8 cellular contexts compared by ENCODE assay signal in genomic region chr12:124917841-124918621, GRCh38. TPM values are rescaled to one million over a fixed set of nuclear protein-coding genes. Genes with fewer than 3 reads are reported as not detected.
DNase-seq lines count a peak whose midpoint lies in the region; ATAC-seq and TF ChIP-seq lines count a peak whose summit lies in the region.

No MANE protein-coding gene starts in this region.

- H3K4me3 ChIP-seq in AG10803 (ENCODE audit: low read length): peak overlapping the region; percentile 54

- no peak for DNase-seq in AG10803 (ENCODE audit: low read depth)
- peak; percentile 54 for DNase-seq in LoVo (ENCODE audit: low spot score)
- DNase-seq in dermis blood vessel endothelial cell: peak; percentile 40
- DNase-seq in naive thymus-derived CD8-positive, alpha-beta T cell: no peak
- DNase-seq in NCI-H1105 (lab: John Stamatoyannopoulos, UW): no peak
- DNase-seq in GF-D8 (lab: John Stamatoyannopoulos, UW): no peak

- POLR2A ChIA-PET in naive thymus-derived CD8-positive, alpha-beta T cell (lab: Charles Lee): interaction anchor here (0.7 to 14.5 kb wide), 8 partner anchors 9 to 131 kb away, joined by 3 to 541 read pairs (median 5); no protein-coding TSS in a partner anchor

- no peak for ATAC-seq in naive thymus-derived CD8-positive, alpha-beta T cell
- ATAC-seq in HG02642 (IDR thresholded peaks at IDR 0.05; ENCODE audit: poor library complexity, unreplicated experiment): no peak
- ATAC-seq in GM18861 (IDR thresholded peaks at IDR 0.05; ENCODE audit: unreplicated experiment): no peak

- H3K27ac Mint-ChIP-seq in naive thymus-derived CD8-positive, alpha-beta T cell: peak overlapping the region; percentile 95 to 100 (median 97)

- peaks cover 44 to 93% (median 86%) of the 10 kb centered on the region in 4 donors for H3K4me1 Mint-ChIP-seq in naive thymus-derived CD8-positive, alpha-beta T cell

- no peak for TF ChIP-seq CTCF in AG10803 (conservative IDR thresholded peaks at IDR 0.05; ENCODE audit: low read length)

- H3K4me3 Mint-ChIP-seq in naive thymus-derived CD8-positive, alpha-beta T cell: peak overlapping the region; percentile 80 to 100 (median 87)

- H3K9me3 Mint-ChIP-seq in naive thymus-derived CD8-positive, alpha-beta T cell: peaks cover 0 to 15% (median 0%) of the 10 kb centered on the region in 9 donors

- peaks cover 15 to 21% (median 15%) of the 10 kb centered on the region in 3 donors for H3K36me3 Mint-ChIP-seq in naive thymus-derived CD8-positive, alpha-beta T cell

- H3K27me3 Mint-ChIP-seq in naive thymus-derived CD8-positive, alpha-beta T cell: peaks cover 0 to 13% (median 0%) of the 10 kb centered on the region in 5 donors

RNA-seq across cellular contexts. Expression of gene UBC, which starts 3.6 kb away (rescaled TPM):
- total RNA-seq in dermis blood vessel endothelial cell: 1,840 and 2,354 TPM in 2 replicates
- 100 to 1,000 TPM; 773 to 788 TPM for total RNA-seq in naive thymus-derived CD8-positive, alpha-beta T cell
- polyA plus RNA-seq in naive thymus-derived CD8-positive, alpha-beta T cell: 1,000 to 10,000 TPM; 1,080 to 1,331 (median 1,214) TPM

RNA-seq across cellular contexts. Expression of gene SCARB1, which starts 54.4 kb away (rescaled TPM):
- total RNA-seq in dermis blood vessel endothelial cell: 42.5 and 44.1 TPM in 2 replicates
- total RNA-seq in naive thymus-derived CD8-positive, alpha-beta T cell: 1 to 10 TPM; 4.3 to 7.2 TPM
- polyA plus RNA-seq in naive thymus-derived CD8-positive, alpha-beta T cell: 1 to 10 TPM; 2.7 to 3.9 (median 3.1) TPM

Comparison
In these comparisons a context has a peak if more than half of its experiments do, and no peak if none do; other contexts are left out.
1. DNase-seq: peak in LoVo (single experiment) and dermis blood vessel endothelial cell (single experiment); none in AG10803 (single experiment), naive thymus-derived CD8-positive, alpha-beta T cell (0 of 10), NCI-H1105 (single experiment) and GF-D8 (single experiment).